In the genomic region with DNA sequence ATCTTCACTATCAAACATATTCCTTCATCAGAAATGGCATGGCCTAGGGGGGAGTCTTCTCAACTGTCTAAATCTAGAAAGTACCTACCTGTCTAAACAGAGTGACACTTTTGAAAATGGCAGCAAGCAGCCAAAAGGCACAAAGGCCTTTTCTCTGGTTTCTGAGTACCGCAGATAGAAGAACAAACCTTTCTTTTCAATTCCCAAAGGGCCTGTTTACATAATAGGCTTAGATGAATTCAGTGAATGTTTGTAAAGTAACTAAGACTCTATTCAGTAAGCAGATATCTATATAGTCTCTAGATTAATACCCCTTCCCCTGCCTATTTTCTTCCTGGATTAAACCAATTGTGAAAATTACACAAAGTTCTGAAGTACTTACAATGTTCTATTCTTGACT, we compare ENCODE assay signal across 2 cellular contexts.
A peak's percentile ranks its signal among the peaks of the same experiment; 100 is the strongest.
TF ChIP-seq lines count a peak whose summit lies in the region.

No MANE protein-coding gene starts in this region.

TF ChIP-seq in HepG2, 621 proteins besides CTCF, POLR2A, EP300 and RAD21:
- TF ChIP-seq FOXA3 (CRISPR knock-in tag; IDR thresholded peaks at IDR 0.05), result peak; percentile 13; the same call in 1 of the 2 replicates
- no peak for TF ChIP-seq ZMYM2 (CRISPR knock-in tag; IDR thresholded peaks at IDR 0.05)
- no peak for TF ChIP-seq FOXP1 (IDR thresholded peaks at IDR 0.05)
- TF ChIP-seq FOXP1 (CRISPR knock-in tag; IDR thresholded peaks at IDR 0.05), result no peak
- no peak for TF ChIP-seq THAP8 (CRISPR knock-in tag; IDR thresholded peaks at IDR 0.05; ENCODE audit: borderline replicate concordance)
- no peak for TF ChIP-seq ZNF772 (CRISPR knock-in tag; IDR thresholded peaks at IDR 0.05)
- no peak for TF ChIP-seq SNRNP70 (IDR thresholded peaks at IDR 0.05; ENCODE audit: low read depth, low read length)
- no peak for TF ChIP-seq SETDB1 (CRISPR knock-in tag; IDR thresholded peaks at IDR 0.05; ENCODE audit: borderline replicate concordance)
- no peak for TF ChIP-seq ZNF558 (CRISPR knock-in tag; IDR thresholded peaks at IDR 0.05; ENCODE audit: borderline replicate concordance)
- TF ChIP-seq, protein P1, sequence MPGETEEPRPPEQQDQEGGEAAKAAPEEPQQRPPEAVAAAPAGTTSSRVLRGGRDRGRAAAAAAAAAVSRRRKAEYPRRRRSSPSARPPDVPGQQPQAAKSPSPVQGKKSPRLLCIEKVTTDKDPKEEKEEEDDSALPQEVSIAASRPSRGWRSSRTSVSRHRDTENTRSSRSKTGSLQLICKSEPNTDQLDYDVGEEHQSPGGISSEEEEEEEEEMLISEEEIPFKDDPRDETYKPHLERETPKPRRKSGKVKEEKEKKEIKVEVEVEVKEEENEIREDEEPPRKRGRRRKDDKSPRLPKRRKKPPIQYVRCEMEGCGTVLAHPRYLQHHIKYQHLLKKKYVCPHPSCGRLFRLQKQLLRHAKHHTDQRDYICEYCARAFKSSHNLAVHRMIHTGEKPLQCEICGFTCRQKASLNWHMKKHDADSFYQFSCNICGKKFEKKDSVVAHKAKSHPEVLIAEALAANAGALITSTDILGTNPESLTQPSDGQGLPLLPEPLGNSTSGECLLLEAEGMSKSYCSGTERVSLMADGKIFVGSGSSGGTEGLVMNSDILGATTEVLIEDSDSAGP (CRISPR knock-in tag; IDR thresholded peaks at IDR 0.05; ENCODE audit: borderline replicate concordance), result no peak
- TF ChIP-seq ZNF644 (CRISPR knock-in tag; IDR thresholded peaks at IDR 0.05; ENCODE audit: low read depth), result peak; percentile 38; the same call in 1 of the 2 replicates
- TF ChIP-seq NR2F1 (CRISPR knock-in tag; IDR thresholded peaks at IDR 0.05), result no peak
- no peak for TF ChIP-seq IRF2 (CRISPR knock-in tag; IDR thresholded peaks at IDR 0.05)

TF ChIP-seq in WTC11, 78 proteins besides CTCF, POLR2A, EP300 and RAD21:
- TF ChIP-seq SMAD4 (CRISPR knock-in tag; IDR thresholded peaks at IDR 0.05) (no peak), ZNF281 (CRISPR knock-in tag; IDR thresholded peaks at IDR 0.05) (no peak), ETV6 (CRISPR knock-in tag; IDR thresholded peaks at IDR 0.05) (no peak), TEAD1 (CRISPR knock-in tag; IDR thresholded peaks at IDR 0.05) (no peak), ZSCAN18 (CRISPR knock-in tag; IDR thresholded peaks at IDR 0.05) (no peak), NR2C2 (CRISPR knock-in tag; IDR thresholded peaks at IDR 0.05) (no peak), ATF3 (CRISPR knock-in tag; conservative IDR thresholded peaks at IDR 0.05) (no peak)
- TF ChIP-seq, protein P2, sequence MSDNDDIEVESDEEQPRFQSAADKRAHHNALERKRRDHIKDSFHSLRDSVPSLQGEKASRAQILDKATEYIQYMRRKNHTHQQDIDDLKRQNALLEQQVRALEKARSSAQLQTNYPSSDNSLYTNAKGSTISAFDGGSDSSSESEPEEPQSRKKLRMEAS (CRISPR knock-in tag; IDR thresholded peaks at IDR 0.05), result no peak
TF ChIP-seq in WTC11: peak in this region for 0.
